23 cellular contexts compared by ENCODE assay signal in the genomic region with DNA sequence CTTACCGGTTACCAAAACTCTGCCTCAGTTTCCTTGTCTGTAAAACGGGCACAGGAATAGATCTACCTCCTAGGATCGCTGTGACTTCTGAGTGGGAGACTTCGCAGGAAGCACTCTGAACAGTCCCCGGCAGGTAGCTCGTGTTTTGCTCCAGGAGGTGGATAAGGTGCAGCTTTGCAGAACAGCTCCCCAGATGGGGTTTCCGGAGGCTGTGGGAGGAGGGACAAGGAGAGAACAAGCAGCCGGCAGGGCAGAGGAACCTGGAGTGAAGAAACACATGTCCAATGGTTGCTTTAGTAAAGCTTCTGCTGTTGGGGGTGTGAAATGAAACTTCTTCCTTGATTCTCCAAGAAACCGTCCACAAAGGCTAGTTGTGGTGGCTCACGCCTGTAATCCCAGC.
A peak's percentile ranks its signal among the peaks of the same experiment; 100 is the strongest.
DNase-seq lines count a peak whose midpoint lies in the region; ATAC-seq and TF ChIP-seq lines count a peak whose summit lies in the region.
"Had no signal": no experiment of that assay in that cellular context is flagged by ENCODE, and none has a peak within 500 bp of the region (broad histone marks: within the 10 kb centered on the region; RNA-seq: fewer than 3 reads in every experiment).

No MANE protein-coding gene starts in this region.

- CTCF ChIA-PET in PC-3 (lab: Charles Lee) = interaction anchor here (0.5 kb wide), 1 partner anchor 50 kb away, joined by 3 read pairs; no protein-coding TSS in a partner anchor

- POLR2A ChIA-PET in PC-3 (lab: Charles Lee; ENCODE audit: unreplicated experiment) = no interaction called here

- H3K9me3 ChIP-seq in KOPT-K1 (ENCODE audit: insufficient read depth, low read length, poor library complexity, severe bottlenecking) = no peaks in the 10 kb centered on the region
- H3K9me3 ChIP-seq in PC-3 (ENCODE audit: low read length) = no peaks in the 10 kb centered on the region
- no peaks in the 10 kb centered on the region for H3K9me3 ChIP-seq in suprapubic skin
- H3K9me3 ChIP-seq: breast epithelium, ovary had no signal

- H3F3A ChIP-seq in PC-3 (ENCODE audit: low read length, unreplicated experiment) = no peaks in the 10 kb centered on the region

- no peaks in the 10 kb centered on the region for H3K36me3 Mint-ChIP-seq in activated naive CD4-positive, alpha-beta T cell treated with anti-CD3 and anti-CD28 coated beads, Interleukin-2, amount 50 U/mL, for 24 hours
- no peaks in the 10 kb centered on the region for H3K36me3 Mint-ChIP-seq in activated naive CD4-positive, alpha-beta T cell treated with anti-CD3 and anti-CD28 coated beads, Interleukin-2, amount 50 U/mL, for 72 hours
- no peaks in the 10 kb centered on the region for H3K36me3 Mint-ChIP-seq in central memory CD8-positive, alpha-beta T cell (ENCODE audit: insufficient read depth)
- no peaks in the 10 kb centered on the region for H3K36me3 Mint-ChIP-seq in stimulated activated effector memory CD8-positive, alpha-beta T cell treated with anti-CD3 and anti-CD28 coated beads, Interleukin-12 subunit alpha, Interleukin-12 subunit beta, amount 100 ng/mL, for 72 hours
- H3K36me3 Mint-ChIP-seq: mesothelial cell of epicardium, naive B cell had no signal

- H3K27ac Mint-ChIP-seq in activated naive CD4-positive, alpha-beta T cell treated with anti-CD3 and anti-CD28 coated beads, Interleukin-2, amount 50 U/mL, for 24 hours = no peak overlapping the region
- no peak overlapping the region for H3K27ac Mint-ChIP-seq in activated naive CD4-positive, alpha-beta T cell treated with anti-CD3 and anti-CD28 coated beads, Interleukin-2, amount 50 U/mL, for 72 hours
- H3K27ac Mint-ChIP-seq in central memory CD8-positive, alpha-beta T cell (ENCODE audit: low read depth) = peak overlapping the region; percentile 89
- peak overlapping the region; percentile 70 for H3K27ac Mint-ChIP-seq in stimulated activated effector memory CD8-positive, alpha-beta T cell treated with anti-CD3 and anti-CD28 coated beads, Interleukin-12 subunit alpha, Interleukin-12 subunit beta, amount 100 ng/mL, for 72 hours
- H3K27ac Mint-ChIP-seq: B cell, mesothelial cell of epicardium had no signal

- H3K36me3 ChIP-seq in KOPT-K1 (ENCODE audit: insufficient read depth, low read length) (no peaks in the 10 kb centered on the region), PC-3 (ENCODE audit: low read depth, low read length) (no peaks in the 10 kb centered on the region), suprapubic skin (no peaks in the 10 kb centered on the region)
- H3K36me3 ChIP-seq: breast epithelium, ovary had no signal

- BruUV-seq in PC-3 (replicated peaks; lab: Mats Ljungman, UMichigan) = no TSS peak

- intact Hi-C loops in PC-3 (cut with micrococcal nuclease) = no loop called here

- H3K27me3 Mint-ChIP-seq in activated naive CD4-positive, alpha-beta T cell treated with anti-CD3 and anti-CD28 coated beads, Interleukin-2, amount 50 U/mL, for 24 hours = no peaks in the 10 kb centered on the region
- no peaks in the 10 kb centered on the region for H3K27me3 Mint-ChIP-seq in central memory CD8-positive, alpha-beta T cell

- H3K4me1 Mint-ChIP-seq in activated naive CD4-positive, alpha-beta T cell treated with anti-CD3 and anti-CD28 coated beads, Interleukin-2, amount 50 U/mL, for 24 hours = peaks cover 28% of the 10 kb centered on the region
- H3K4me1 Mint-ChIP-seq in central memory CD8-positive, alpha-beta T cell = peaks cover 27% of the 10 kb centered on the region
- peaks cover 25% of the 10 kb centered on the region for H3K4me1 Mint-ChIP-seq in stimulated activated effector memory CD8-positive, alpha-beta T cell treated with anti-CD3 and anti-CD28 coated beads, Interleukin-12 subunit alpha, Interleukin-12 subunit beta, amount 100 ng/mL, for 72 hours

- H3K4me3 ChIP-seq in PC-3 (ENCODE audit: low read length) (no peak overlapping the region), suprapubic skin (no peak overlapping the region)
- H3K4me3 ChIP-seq: breast epithelium, ovary, skin epidermis had no signal

- H3K9me3 Mint-ChIP-seq in activated naive CD4-positive, alpha-beta T cell treated with anti-CD3 and anti-CD28 coated beads, Interleukin-2, amount 50 U/mL, for 24 hours = no peaks in the 10 kb centered on the region
- no peaks in the 10 kb centered on the region for H3K9me3 Mint-ChIP-seq in activated naive CD4-positive, alpha-beta T cell treated with anti-CD3 and anti-CD28 coated beads, Interleukin-2, amount 50 U/mL, for 72 hours
- H3K9me3 Mint-ChIP-seq in central memory CD8-positive, alpha-beta T cell = no peaks in the 10 kb centered on the region
- no peaks in the 10 kb centered on the region for H3K9me3 Mint-ChIP-seq in stimulated activated effector memory CD8-positive, alpha-beta T cell treated with anti-CD3 and anti-CD28 coated beads, Interleukin-12 subunit alpha, Interleukin-12 subunit beta, amount 100 ng/mL, for 72 hours
- H3K9me3 Mint-ChIP-seq: mesothelial cell of epicardium, naive B cell had no signal

- no peaks in the 10 kb centered on the region for H4K20me1 ChIP-seq in PC-3 (ENCODE audit: low read length)

- 81% methylated on average over 10 of the region's 10 CpGs for WGBS in suprapubic skin

- TF ChIP-seq EP300 in suprapubic skin (IDR thresholded peaks at IDR 0.05) = no peak

- TF ChIP-seq CTCF in PC-3 (conservative IDR thresholded peaks at IDR 0.05; ENCODE audit: low read depth, low read length) (no peak), suprapubic skin (IDR thresholded peaks at IDR 0.05) (no peak)

- H3K9me2 ChIP-seq in PC-3 (replicated peaks; ENCODE audit: low read length) = no peaks in the 10 kb centered on the region

- H2AFZ ChIP-seq in PC-3 (ENCODE audit: low read length) = no peak overlapping the region

- no peaks in the 10 kb centered on the region for H3K79me2 ChIP-seq in PC-3 (ENCODE audit: low read length)

- H3K4me1 ChIP-seq in PC-3 (ENCODE audit: insufficient read depth, low read length) (no peaks in the 10 kb centered on the region), suprapubic skin (no peaks in the 10 kb centered on the region)
- H3K4me1 ChIP-seq: breast epithelium had no signal

- H3K9ac ChIP-seq in PC-3 (ENCODE audit: low read length) = no peak overlapping the region

- no peak for DNase-seq in activated naive CD4-positive, alpha-beta T cell treated with anti-CD3 and anti-CD28 coated beads, Interleukin-2, amount 50 U/mL, for 72 hours (ENCODE audit: low spot score in 2 of 2)
- DNase-seq in central memory CD8-positive, alpha-beta T cell (ENCODE audit: low spot score in 2 of 2) = no peak
- DNase-seq in stimulated activated effector memory CD8-positive, alpha-beta T cell treated with anti-CD3 and anti-CD28 coated beads, Interleukin-12 subunit alpha, Interleukin-12 subunit beta, amount 100 ng/mL, for 72 hours (ENCODE audit: low spot score in 2 of 2) = no peak
- DNase-seq in PC-3 (no peak), suprapubic skin (ENCODE audit: low spot score in 2 of 2) (no peak)
- DNase-seq: activated CD4-positive, CD25-positive, alpha-beta regulatory T cell treated with anti-CD3 and anti-CD28 coated beads, Interleukin-2, amount 50 U/mL, for 72 hours; activated T-cell treated with anti-CD3 and anti-CD28 coated beads, Interleukin-2, amount 50 U/mL, for 1 hour; effector CD8-positive, alpha-beta T cell; glutamatergic neuron; naive B cell; NCI-H2227 treated with DMSO at 0.1 percent for 48 hours; ovary; stimulated activated CD4-positive, alpha-beta T cell treated with anti-CD3 and anti-CD28 coated beads, Interleukin-1b, Interleukin-23, amount 100 ng/mL, for 48 hours; trophoblast cell had no signal

- no peak overlapping the region for H3K4me2 ChIP-seq in PC-3 (ENCODE audit: low read length)

- H3K27ac ChIP-seq in KOPT-K1 (ENCODE audit: low read depth, low read length, poor library complexity, severe bottlenecking) = peak overlapping the region; percentile 50
- H3K27ac ChIP-seq in PC-3 (ENCODE audit: low read length) = no peak overlapping the region
- H3K27ac ChIP-seq in suprapubic skin = no peak overlapping the region
- H3K27ac ChIP-seq: breast epithelium, ovary, skin epidermis had no signal

- no peak for ATAC-seq in activated naive CD4-positive, alpha-beta T cell treated with anti-CD3 and anti-CD28 coated beads, Interleukin-2, amount 50 U/mL, for 72 hours
- ATAC-seq in central memory CD8-positive, alpha-beta T cell (replicated peaks; ENCODE audit: extremely low read depth, poor library complexity, severe bottlenecking) = no peak
- ATAC-seq in stimulated activated effector memory CD8-positive, alpha-beta T cell treated with anti-CD3 and anti-CD28 coated beads, Interleukin-12 subunit alpha, Interleukin-12 subunit beta, amount 100 ng/mL, for 72 hours = no peak
- ATAC-seq in HG03571 (IDR thresholded peaks at IDR 0.05; ENCODE audit: unreplicated experiment) (no peak), PC-3 (no peak)
- ATAC-seq: HCT116, HepG2 had no signal

- H3K27me3 ChIP-seq in PC-3 (ENCODE audit: low read length) = 0 out of 2 replicates have a peak, but pooled peaks cover 3% of the 10 kb centered on the region
- H3K27me3 ChIP-seq in suprapubic skin = peaks cover 6% of the 10 kb centered on the region
- H3K27me3 ChIP-seq: ovary had no signal

- H3K4me3 Mint-ChIP-seq in activated naive CD4-positive, alpha-beta T cell treated with anti-CD3 and anti-CD28 coated beads, Interleukin-2, amount 50 U/mL, for 24 hours = peak overlapping the region; percentile 85
- H3K4me3 Mint-ChIP-seq in central memory CD8-positive, alpha-beta T cell = peak overlapping the region; percentile 77
- H3K4me3 Mint-ChIP-seq in stimulated activated effector memory CD8-positive, alpha-beta T cell treated with anti-CD3 and anti-CD28 coated beads, Interleukin-12 subunit alpha, Interleukin-12 subunit beta, amount 100 ng/mL, for 72 hours = peak overlapping the region; percentile 59
- H3K4me3 Mint-ChIP-seq: B cell, mesothelial cell of epicardium had no signal

- TF ChIP-seq POLR2A in suprapubic skin (IDR thresholded peaks at IDR 0.05) = no peak

Comparison
In these comparisons a context has a peak if more than half of its experiments do, and no peak if none do; other contexts are left out.
1. H3K27ac Mint-ChIP-seq: peak in central memory CD8-positive, alpha-beta T cell (single experiment) and stimulated activated effector memory CD8-positive, alpha-beta T cell treated with anti-CD3 and anti-CD28 coated beads, Interleukin-12 subunit alpha, Interleukin-12 subunit beta, amount 100 ng/mL, for 72 hours (single experiment); none in activated naive CD4-positive, alpha-beta T cell treated with anti-CD3 and anti-CD28 coated beads, Interleukin-2, amount 50 U/mL, for 24 hours (single experiment) and activated naive CD4-positive, alpha-beta T cell treated with anti-CD3 and anti-CD28 coated beads, Interleukin-2, amount 50 U/mL, for 72 hours (0 of 2).
2. Peak in every context shown above with its lines, with median percentiles within 50 percentile points of each other: H3K4me3 Mint-ChIP-seq.